8 cellular contexts compared by ENCODE assay signal in genomic region chr12:120711411-120711810, GRCh38. TPM values are rescaled to one million over a fixed set of nuclear protein-coding genes. Genes with fewer than 3 reads are reported as not detected.
DNase-seq lines count a peak whose midpoint lies in the region; ATAC-seq, FAIRE-seq and TF ChIP-seq lines count a peak whose summit lies in the region.

No MANE protein-coding gene starts in this region.

- peaks cover 13% of the 10 kb centered on the region for H3K4me1 ChIP-seq in SJSA1 (replicated peaks)
- H3K4me1 ChIP-seq in gastrocnemius medialis, result peaks cover 19 to 25% of the 10 kb centered on the region in 2 donors

- intact Hi-C loops in gastrocnemius medialis (cut with DNase I; ENCODE audit: low total_unique reads), result loop anchor here (2.0 to 10.0 kb wide), 2 partner anchors 25 to 263 kb away; partner anchors contain the start of genes HNF1A and MLEC

- TF ChIP-seq CTCF in fibroblast of pulmonary artery (IDR thresholded peaks at IDR 0.05; ENCODE audit: low read length, missing control alignments) (no peak), gastrocnemius medialis (IDR thresholded peaks at IDR 0.05 in 4 of 5, conservative IDR thresholded peaks at IDR 0.05 in 1 of 5) (no peak), D721Med (IDR thresholded peaks at IDR 0.05; ENCODE audit: insufficient read depth, missing control alignments) (no peak)

- H3K36me3 ChIP-seq in SJSA1 (peaks cover 35% of the 10 kb centered on the region), gastrocnemius medialis (peaks cover 0 to 22% of the 10 kb centered on the region in 2 donors)

- H3K4me3 ChIP-seq in SJSA1 (peak overlapping the region; percentile 99), fibroblast of pulmonary artery (replicated peaks; ENCODE audit: low read depth, low read length) (peak overlapping the region; percentile 77), gastrocnemius medialis (peak overlapping the region; percentile 63 to 87 (median 74))

- H3K27me3 ChIP-seq in SJSA1 (replicated peaks), result no peaks in the 10 kb centered on the region
- H3K27me3 ChIP-seq in gastrocnemius medialis, result no peaks in the 10 kb centered on the region

- TF ChIP-seq POLR2A in GM12891 (IDR thresholded peaks at IDR 0.05; ENCODE audit: low read depth, low read length), result no peak
- TF ChIP-seq POLR2A in gastrocnemius medialis (IDR thresholded peaks at IDR 0.05), result no peak

- H3K27ac ChIP-seq in SJSA1 (no peak overlapping the region), gastrocnemius medialis (peak overlapping the region; percentile 69 to 94 (median 85))

- no peaks in the 10 kb centered on the region for H3K9me3 ChIP-seq in SJSA1 (replicated peaks)
- no peaks in the 10 kb centered on the region for H3K9me3 ChIP-seq in gastrocnemius medialis

- DNase-seq in GM12891 (ENCODE audit: insufficient read length, low spot score) (no peak), SJSA1 (ENCODE audit: low read depth in 1 of 2, low spot score in 2 of 2) (no peak), fibroblast of pulmonary artery (ENCODE audit: low read depth) (no peak), gastrocnemius medialis (no peak), D721Med (ENCODE audit: insufficient read length, low spot score) (no peak)

- in situ Hi-C loops in gastrocnemius medialis (cut with MboI; ENCODE audit: low sequenced_read_pairs in 4 of 4), result loop anchor here (5.0 to 10.0 kb wide), 4 partner anchors 64 to 263 kb away; partner anchors contain the start of genes POP5 (in 4 of the 4), CABP1 (in 1 of the 4) and HNF1A (in 1 of the 4)

- ATAC-seq in gastrocnemius medialis (no peak), HG03521 (IDR thresholded peaks at IDR 0.05; ENCODE audit: unreplicated experiment) (no peak), GM19452 (IDR thresholded peaks at IDR 0.05; ENCODE audit: unreplicated experiment) (no peak), GM21423 (IDR thresholded peaks at IDR 0.05; ENCODE audit: unreplicated experiment) (no peak)

- peak; percentile 5 for FAIRE-seq in GM12891 (lab: Jason Lieb, UNC)
- no peak for FAIRE-seq in D721Med (lab: Jason Lieb, UNC)

TF ChIP-seq in GM12891, 5 proteins besides CTCF, POLR2A, EP300 and RAD21:
- TF ChIP-seq TAF1 (IDR thresholded peaks at IDR 0.05; ENCODE audit: low read depth, low read length), result no peak

RNA-seq across cellular contexts. Expression of gene UNC119B, which starts 1.2 kb away (rescaled TPM):
- 16.4 TPM for polyA plus RNA-seq in GM12891 (2012; ENCODE audit: low read depth, missing spikeins)
- 4.7 and 6.9 TPM in 2 replicates for total RNA-seq in SJSA1 (2014; rRNA removed; shearing (Covaris generic))
- total RNA-seq in gastrocnemius medialis, result 1 to 10 TPM; 4.7 to 8.7 (median 7.8) TPM

RNA-seq across cellular contexts. Expression of gene ACADS, which starts 14.2 kb away (rescaled TPM):
- 16.9 TPM for polyA plus RNA-seq in GM12891 (2012; ENCODE audit: low read depth, missing spikeins)
- total RNA-seq in SJSA1 (2014; rRNA removed; shearing (Covaris generic)), result 6.8 and 11.1 TPM in 2 replicates
- total RNA-seq in gastrocnemius medialis, result 100 to 1,000 TPM; 166 to 224 (median 200) TPM

RNA-seq across cellular contexts. Expression of gene MLEC, which starts 24.5 kb away (rescaled TPM):
- polyA plus RNA-seq in GM12891 (2012; ENCODE audit: low read depth, missing spikeins), result 32.9 TPM
- total RNA-seq in SJSA1 (2014; rRNA removed; shearing (Covaris generic)), result 70.0 and 84.6 TPM in 2 replicates
- 10 to 100 TPM; 46.5 to 89.4 (median 60.1) TPM for total RNA-seq in gastrocnemius medialis

Comparison
In these comparisons a context has a peak if more than half of its experiments do, and no peak if none do; other contexts are left out.
1. RNA of gene ACADS, which starts 14.2 kb away (total RNA-seq): 166 to 224 TPM in gastrocnemius medialis; 6.8 to 11.1 TPM in SJSA1; every median in the first group is over 10 times any median in the second.
2. Peak in every context shown above with its lines, with median percentiles within 50 percentile points of each other: H3K4me3 ChIP-seq.